Comparison of ENCODE assay signal across 8 cellular contexts in genomic region chr1:109739738-109740614, GRCh38. TPM values are rescaled to one million over a fixed set of nuclear protein-coding genes. Genes with fewer than 3 reads are reported as not detected.
DNase-seq lines count a peak whose midpoint lies in the region; ATAC-seq, FAIRE-seq and TF ChIP-seq lines count a peak whose summit lies in the region.

No MANE protein-coding gene starts in this region.

- peak overlapping the region; percentile 60 for H3K4me3 ChIP-seq in A549
- H3K4me3 ChIP-seq in OCI-LY1 (ENCODE audit: low read depth, low read length, poor library complexity, severe bottlenecking), result peak overlapping the region; percentile 36
- peak overlapping the region; percentile 72 to 86 (median 75) for H3K4me3 ChIP-seq in fibroblast of lung (replicated peaks in 1 of 4; ENCODE audit: control extremely low read depth in 1 of 4, insufficient read depth in 1 of 4, low read depth in 3 of 4, low read length in 4 of 4)

- no peaks in the 10 kb centered on the region for H3F3A ChIP-seq in OCI-LY1 (ENCODE audit: insufficient read depth, low read length)

- H3K9me2 ChIP-seq in OCI-LY1 (ENCODE audit: low read depth, low read length), result no peaks in the 10 kb centered on the region

- peak overlapping the region; percentile 77 for H3K4me3 Mint-ChIP-seq in activated T-helper 1 cell treated with anti-CD3 and anti-CD28 coated beads, Interleukin-12 subunit alpha, Interleukin-12 subunit beta, Interleukin-2, Interleukin-4 antibody, amounts not matched to agents 30 ng/mL and 10 ng/mL and 1 ng/mL, durations not matched to agents 14 hours and 24 hours and 36 hours
- peak overlapping the region; percentile 64 to 92 (median 88) for H3K4me3 Mint-ChIP-seq in naive B cell

- TF ChIP-seq CTCF in A549 (IDR thresholded peaks at IDR 0.05) (no peak), OCI-LY1 (IDR thresholded peaks at IDR 0.05; ENCODE audit: low read length) (no peak), fibroblast of lung (conservative IDR thresholded peaks at IDR 0.05 in 1 of 2, IDR thresholded peaks at IDR 0.05 in 1 of 2; ENCODE audit: low read depth in 1 of 2, low read length in 2 of 2) (no peak)

- H3K27me3 ChIP-seq in OCI-LY1 (ENCODE audit: insufficient read depth, low read length) (no peaks in the 10 kb centered on the region), fibroblast of lung (ENCODE audit: control insufficient read depth, insufficient read depth, low read length) (peaks cover 8% of the 10 kb centered on the region)

- intact Hi-C loops in activated T-helper 1 cell treated with anti-CD3 and anti-CD28 coated beads, Interleukin-12 subunit alpha, Interleukin-12 subunit beta, Interleukin-2, Interleukin-4 antibody, amounts not matched to agents 30 ng/mL and 10 ng/mL and 1 ng/mL, durations not matched to agents 14 hours and 24 hours and 36 hours (cut with micrococcal nuclease), result loop anchor here (1.0 to 5.0 kb wide), 7 partner anchors 53 to 257 kb away; partner anchors contain the start of genes AHCYL1, ATXN7L2, GNAI3 and GSTM1

- DNase-seq in A549 (ENCODE audit: low read depth in 1 of 2, low spot score in 1 of 2) (peak; percentile 56), fibroblast of lung (ENCODE audit: low read depth in 2 of 2) (peak; percentile 60 to 69), naive B cell (peak; percentile 63)
- peak; percentile 79 for DNase-seq in activated T-helper 1 cell treated with anti-CD3 and anti-CD28 coated beads, Interleukin-12 subunit alpha, Interleukin-12 subunit beta, Interleukin-2, Interleukin-4 antibody, amounts not matched to agents 30 ng/mL and 10 ng/mL and 1 ng/mL, durations not matched to agents 14 hours and 24 hours and 36 hours (ENCODE audit: low spot score)
- peak; percentile 60 to 66 for DNase-seq in stimulated activated CD8-positive, alpha-beta memory T cell treated with anti-CD3 and anti-CD28 coated beads, Interleukin-7, amount 100 ng/mL, for 48 hours (ENCODE audit: extremely low read depth in 1 of 2, low read depth in 1 of 2)

- no peaks in the 10 kb centered on the region for H3K9me3 Mint-ChIP-seq in activated T-helper 1 cell treated with anti-CD3 and anti-CD28 coated beads, Interleukin-12 subunit alpha, Interleukin-12 subunit beta, Interleukin-2, Interleukin-4 antibody, amounts not matched to agents 30 ng/mL and 10 ng/mL and 1 ng/mL, durations not matched to agents 14 hours and 24 hours and 36 hours
- no peaks in the 10 kb centered on the region for H3K9me3 Mint-ChIP-seq in naive B cell

- peak; percentile 36; the same call in 1 of the 2 replicates for TF ChIP-seq POLR2A in A549 (IDR thresholded peaks at IDR 0.05; ENCODE audit: low read length)

- H4K20me1 ChIP-seq in OCI-LY1 (ENCODE audit: insufficient read depth, low read length) (no peaks in the 10 kb centered on the region), fibroblast of lung (ENCODE audit: control insufficient read depth, extremely low read depth, insufficient read depth, low read length) (no peaks in the 10 kb centered on the region)

- H3K4me1 Mint-ChIP-seq in activated T-helper 1 cell treated with anti-CD3 and anti-CD28 coated beads, Interleukin-12 subunit alpha, Interleukin-12 subunit beta, Interleukin-2, Interleukin-4 antibody, amounts not matched to agents 30 ng/mL and 10 ng/mL and 1 ng/mL, durations not matched to agents 14 hours and 24 hours and 36 hours (ENCODE audit: low read depth), result peaks cover 14% of the 10 kb centered on the region
- peaks cover 7 to 12% (median 12%) of the 10 kb centered on the region in 3 donors for H3K4me1 Mint-ChIP-seq in naive B cell

- WGBS in A549 (ENCODE audit: missing lambda C conversion rate), result 62% methylated on average over 12 of the region's 86 CpGs

- POLR2A ChIA-PET in A549 (lab: Yijun Ruan, JAX), result interaction anchor here (0.8 kb wide), 1 partner anchor 100 kb away, joined by 4 read pairs; no protein-coding TSS in a partner anchor

- no peaks in the 10 kb centered on the region for H3K9me3 ChIP-seq in A549
- H3K9me3 ChIP-seq in OCI-LY1 (ENCODE audit: low read length), result no peaks in the 10 kb centered on the region
- no peaks in the 10 kb centered on the region for H3K9me3 ChIP-seq in fibroblast of lung (ENCODE audit: control insufficient read depth, insufficient read depth, low read depth, low read length)

- peaks cover 5% of the 10 kb centered on the region for H3K36me3 Mint-ChIP-seq in activated T-helper 1 cell treated with anti-CD3 and anti-CD28 coated beads, Interleukin-12 subunit alpha, Interleukin-12 subunit beta, Interleukin-2, Interleukin-4 antibody, amounts not matched to agents 30 ng/mL and 10 ng/mL and 1 ng/mL, durations not matched to agents 14 hours and 24 hours and 36 hours (ENCODE audit: low read depth)
- H3K36me3 Mint-ChIP-seq in naive B cell, result no peaks in the 10 kb centered on the region

- H3K79me2 ChIP-seq in OCI-LY1 (ENCODE audit: insufficient read depth, low read length) (no peaks in the 10 kb centered on the region), fibroblast of lung (ENCODE audit: control insufficient read depth, insufficient read depth, low read length) (no peaks in the 10 kb centered on the region)

- peak overlapping the region; percentile 47 for H3K27ac Mint-ChIP-seq in activated T-helper 1 cell treated with anti-CD3 and anti-CD28 coated beads, Interleukin-12 subunit alpha, Interleukin-12 subunit beta, Interleukin-2, Interleukin-4 antibody, amounts not matched to agents 30 ng/mL and 10 ng/mL and 1 ng/mL, durations not matched to agents 14 hours and 24 hours and 36 hours
- no peak overlapping the region for H3K27ac Mint-ChIP-seq in naive B cell

- TF ChIP-seq RAD21 in A549 (conservative IDR thresholded peaks at IDR 0.05 in 1 of 2, IDR thresholded peaks at IDR 0.05 in 1 of 2), result no peak

- H3K9ac ChIP-seq in OCI-LY1 (ENCODE audit: low read length) (no peak overlapping the region), fibroblast of lung (ENCODE audit: insufficient read depth, low read length) (peak overlapping the region; percentile 70)

- no peak for TF ChIP-seq EP300 in A549 (IDR thresholded peaks at IDR 0.05)

- H3K4me1 ChIP-seq in A549 (no peaks in the 10 kb centered on the region), OCI-LY1 (ENCODE audit: insufficient read depth, low read length, severe bottlenecking) (no peaks in the 10 kb centered on the region), fibroblast of lung (ENCODE audit: control insufficient read depth, extremely low read depth, insufficient read depth, low read length) (peaks cover 2% of the 10 kb centered on the region)

- H3K27ac ChIP-seq in A549 (peak overlapping the region; percentile 72 to 88), OCI-LY1 (ENCODE audit: low read depth, low read length, poor library complexity, severe bottlenecking) (no peak overlapping the region), fibroblast of lung (ENCODE audit: insufficient read depth, low read length) (peak overlapping the region; percentile 64)

- H3K36me3 ChIP-seq in OCI-LY1 (ENCODE audit: insufficient read depth, low read length) (no peaks in the 10 kb centered on the region), fibroblast of lung (ENCODE audit: control insufficient read depth, insufficient read depth, low read length) (no peaks in the 10 kb centered on the region)

- no peak for FAIRE-seq in A549 (lab: Jason Lieb, UNC)

- peak; percentile 94 to 96 for ATAC-seq in A549
- peak; percentile 98 for ATAC-seq in GM19025 (IDR thresholded peaks at IDR 0.05; ENCODE audit: low read depth, unreplicated experiment)
- ATAC-seq in HG03571 (IDR thresholded peaks at IDR 0.05; ENCODE audit: unreplicated experiment), result peak; percentile 76
- peak; percentile 91 to 93 for ATAC-seq in naive B cell (ENCODE audit: low read depth in 2 of 2)

- H2AFZ ChIP-seq in OCI-LY1 (ENCODE audit: low read length), result no peak overlapping the region
- H2AFZ ChIP-seq in fibroblast of lung (ENCODE audit: low read length), result peak overlapping the region; percentile 92

- H3K4me2 ChIP-seq in A549 (peak overlapping the region; percentile 94), OCI-LY1 (ENCODE audit: low read length) (peak overlapping the region; percentile 39; the same call in 1 of the 2 replicates), fibroblast of lung (ENCODE audit: extremely low read depth, insufficient read depth, low read length) (peak overlapping the region; percentile 89)

- peaks cover 27% of the 10 kb centered on the region for H3K27me3 Mint-ChIP-seq in activated T-helper 1 cell treated with anti-CD3 and anti-CD28 coated beads, Interleukin-12 subunit alpha, Interleukin-12 subunit beta, Interleukin-2, Interleukin-4 antibody, amounts not matched to agents 30 ng/mL and 10 ng/mL and 1 ng/mL, durations not matched to agents 14 hours and 24 hours and 36 hours (ENCODE audit: insufficient read depth)
- H3K27me3 Mint-ChIP-seq in naive B cell, result peaks cover 42 to 56% (median 45%) of the 10 kb centered on the region in 3 donors

- CTCF ChIA-PET in A549 (lab: Yijun Ruan, JAX), result no interaction called here

RNA-seq across cellular contexts. Expression of gene GSTM3, which starts 0.9 kb away (rescaled TPM):
- polyA plus RNA-seq in A549 (2011; rRNA removed) (55.7 and 67.6 TPM in 2 replicates), A549 (2017; fragmentation: RNase III; extraction: RNeasy Plus Mini Kit Qiagen cat#74134 plus additional on column Dnase treatment) (39.8 to 44.1 TPM (median 43.0 TPM) in 3 replicates), fibroblast of lung (90.0 and 207 TPM in 2 replicates), naive B cell (ENCODE audit: low read depth in 6 of 6) (1 to 10 TPM in 4 of 6 donors, under 1 TPM in 1, not detected in 1; 0.14 to 8.0 (median 2.1) TPM)
- polyA plus RNA-seq in A549 (2012; cell fraction: cytosol; rRNA removed), result 29.1 and 30.9 TPM in 2 replicates
- polyA plus RNA-seq in A549 (2012; cell fraction: nucleus; rRNA removed), result 13.2 and 19.5 TPM in 2 replicates
- 15.9 and 18.2 TPM in 2 replicates for polyA minus RNA-seq in A549 (2011; rRNA and poly(A)+ RNA removed)
- 10.1 and 11.0 TPM in 2 replicates for total RNA-seq in activated T-helper 1 cell treated with anti-CD3 and anti-CD28 coated beads, Interleukin-12 subunit alpha, Interleukin-12 subunit beta, Interleukin-2, Interleukin-4 antibody, amounts not matched to agents 30 ng/mL and 10 ng/mL and 1 ng/mL, durations not matched to agents 14 hours and 24 hours and 36 hours
- 37.0 and 51.4 TPM in 2 replicates for total RNA-seq in fibroblast of lung
- 78.1 and 175 TPM in 2 replicates for polyA plus RNA-seq in fibroblast of lung (2012)
- 13.9 and 96.8 TPM in 2 replicates for polyA minus RNA-seq in fibroblast of lung (ENCODE audit: low replicate concordance)

RNA-seq across cellular contexts. Expression of gene EPS8L3, which starts 23.7 kb away (rescaled TPM):
- 5.1 and 7.4 TPM in 2 replicates for polyA plus RNA-seq in A549 (2011; rRNA removed)
- 1.3 and 1.5 TPM in 2 replicates for polyA plus RNA-seq in A549 (2012; cell fraction: cytosol; rRNA removed)
- 8.6 and 9.1 TPM in 2 replicates for polyA plus RNA-seq in A549 (2012; cell fraction: nucleus; rRNA removed)
- polyA plus RNA-seq in A549 (2017; fragmentation: RNase III; extraction: RNeasy Plus Mini Kit Qiagen cat#74134 plus additional on column Dnase treatment), result 1.4 to 3.3 TPM (median 2.4 TPM) in 3 replicates
- 7.1 and 7.4 TPM in 2 replicates for polyA minus RNA-seq in A549 (2011; rRNA and poly(A)+ RNA removed)
- total RNA-seq in activated T-helper 1 cell treated with anti-CD3 and anti-CD28 coated beads, Interleukin-12 subunit alpha, Interleukin-12 subunit beta, Interleukin-2, Interleukin-4 antibody, amounts not matched to agents 30 ng/mL and 10 ng/mL and 1 ng/mL, durations not matched to agents 14 hours and 24 hours and 36 hours, result not detected in 2 replicates
- total RNA-seq in fibroblast of lung, result not detected in 2 replicates
- polyA plus RNA-seq in fibroblast of lung, result not detected in 2 replicates
- not detected in 2 replicates for polyA plus RNA-seq in fibroblast of lung (2012)
- not detected in 2 replicates for polyA minus RNA-seq in fibroblast of lung (ENCODE audit: low replicate concordance)
- polyA plus RNA-seq in naive B cell (ENCODE audit: low read depth in 6 of 6), result not detected

RNA-seq across cellular contexts. Expression of gene GSTM5, which starts 27.9 kb away (rescaled TPM):
- not detected in 2 replicates for polyA plus RNA-seq in A549 (2011; rRNA removed)
- not detected in 2 replicates for polyA plus RNA-seq in A549 (2012; cell fraction: cytosol; rRNA removed)
- not detected in 2 replicates for polyA plus RNA-seq in A549 (2012; cell fraction: nucleus; rRNA removed)
- polyA plus RNA-seq in A549 (2017; fragmentation: RNase III; extraction: RNeasy Plus Mini Kit Qiagen cat#74134 plus additional on column Dnase treatment), result not detected in 3 replicates
- polyA minus RNA-seq in A549 (2011; rRNA and poly(A)+ RNA removed), result not detected in 2 replicates
- total RNA-seq in activated T-helper 1 cell treated with anti-CD3 and anti-CD28 coated beads, Interleukin-12 subunit alpha, Interleukin-12 subunit beta, Interleukin-2, Interleukin-4 antibody, amounts not matched to agents 30 ng/mL and 10 ng/mL and 1 ng/mL, durations not matched to agents 14 hours and 24 hours and 36 hours, result 0.08 TPM in 1 of 2 replicates, not detected in the other
- 16.4 and 21.6 TPM in 2 replicates for total RNA-seq in fibroblast of lung
- 6.1 and 7.5 TPM in 2 replicates for polyA plus RNA-seq in fibroblast of lung
- polyA plus RNA-seq in fibroblast of lung (2012), result 3.6 and 4.1 TPM in 2 replicates
- 2.2 and 10.7 TPM in 2 replicates for polyA minus RNA-seq in fibroblast of lung (ENCODE audit: low replicate concordance)
- under 1 TPM in 1 of 6 donors, not detected in 5; 0.93 TPM for polyA plus RNA-seq in naive B cell (ENCODE audit: low read depth in 6 of 6)

RNA-seq across cellular contexts. Expression of gene GSTM1, which starts 52.4 kb away (rescaled TPM):
- polyA plus RNA-seq in A549 (2011; rRNA removed), result 0.22 TPM in 1 of 2 replicates, not detected in the other
- polyA plus RNA-seq in A549 (2012; cell fraction: cytosol; rRNA removed), result not detected in 2 replicates
- polyA plus RNA-seq in A549 (2012; cell fraction: nucleus; rRNA removed), result not detected in 2 replicates
- not detected in 3 replicates for polyA plus RNA-seq in A549 (2017; fragmentation: RNase III; extraction: RNeasy Plus Mini Kit Qiagen cat#74134 plus additional on column Dnase treatment)
- 0.49 TPM in 1 of 2 replicates, not detected in the other for polyA minus RNA-seq in A549 (2011; rRNA and poly(A)+ RNA removed)
- total RNA-seq in activated T-helper 1 cell treated with anti-CD3 and anti-CD28 coated beads, Interleukin-12 subunit alpha, Interleukin-12 subunit beta, Interleukin-2, Interleukin-4 antibody, amounts not matched to agents 30 ng/mL and 10 ng/mL and 1 ng/mL, durations not matched to agents 14 hours and 24 hours and 36 hours, result 77.4 and 86.4 TPM in 2 replicates
- total RNA-seq in fibroblast of lung, result 14.4 TPM in 1 of 2 replicates, not detected in the other
- polyA plus RNA-seq in fibroblast of lung, result 0.55 and 38.0 TPM in 2 replicates
- polyA plus RNA-seq in fibroblast of lung (2012), result 0.22 and 37.0 TPM in 2 replicates
- 40.4 TPM in 1 of 2 replicates, not detected in the other for polyA minus RNA-seq in fibroblast of lung (ENCODE audit: low replicate concordance)
- 10 to 100 TPM in 4 of 6 donors, not detected in 2; 36.6 to 90.7 (median 46.5) TPM for polyA plus RNA-seq in naive B cell (ENCODE audit: low read depth in 6 of 6)

Comparison
In these comparisons a context has a peak if more than half of its experiments do, and no peak if none do; other contexts are left out.
1. H3K4me2 ChIP-seq: peak in every context shown above with its lines; median percentile 94 in A549; 89 in fibroblast of lung; 39 in OCI-LY1.